Comparison of ENCODE assay signal across 20 cellular contexts in genomic region chr7:44221231-44221791, GRCh38. TPM values are rescaled to one million over a fixed set of nuclear protein-coding genes. Genes with fewer than 3 reads are reported as not detected.
A peak's percentile ranks its signal among the peaks of the same experiment; 100 is the strongest.
DNase-seq lines count a peak whose midpoint lies in the region; ATAC-seq and TF ChIP-seq lines count a peak whose summit lies in the region.
"Had no signal": no experiment of that assay in that cellular context is flagged by ENCODE, and none has a peak within 500 bp of the region (broad histone marks: within the 10 kb centered on the region; RNA-seq: fewer than 3 reads in every experiment).

No MANE protein-coding gene starts in this region.

- CTCF ChIA-PET in AG04449 (lab: Yijun Ruan, JAX) (interaction anchor here (1.2 to 1.3 kb wide), 2 partner anchors 21 to 255 kb away, joined by 3 to 4 read pairs; no protein-coding TSS in a partner anchor), HEK293 (lab: Yijun Ruan, JAX) (no interaction called here)

- POLR2A ChIA-PET in AG04449 (lab: Yijun Ruan, JAX) (no interaction called here), HEK293 (lab: Yijun Ruan, JAX) (interaction anchor here (0.6 kb wide), 1 partner anchor 207 kb away, joined by 5 read pairs; no protein-coding TSS in a partner anchor)

- intact Hi-C loops in left lung (cut with DNase I), result no loop called here

- peaks cover 12% of the 10 kb centered on the region for H3K27me3 Mint-ChIP-seq in chondrocyte (ENCODE audit: low read depth)

- ATAC-seq in left lung (peak; percentile 10), HG03571 (IDR thresholded peaks at IDR 0.05; ENCODE audit: unreplicated experiment) (no peak)
- ATAC-seq: heart left ventricle had no signal

- no peak overlapping the region for H3K27ac ChIP-seq in HEK293 (ENCODE audit: extremely low read depth, low read depth, low read length)
- no peak overlapping the region for H3K27ac ChIP-seq in left lung
- H3K27ac ChIP-seq: heart left ventricle, prostate gland, SJSA1 had no signal

- H3K27me3 ChIP-seq in left lung, result peaks cover 8 to 31% of the 10 kb centered on the region in 2 donors

- no peak overlapping the region for H3K27ac Mint-ChIP-seq in chondrocyte (ENCODE audit: unreplicated experiment)

- no peaks in the 10 kb centered on the region; the same call in 1 of the 2 replicates for H3K4me1 ChIP-seq in HEK293 (ENCODE audit: control insufficient read depth, insufficient read depth, low read length)
- H3K4me1 ChIP-seq in left lung, result no peaks in the 10 kb centered on the region
- H3K4me1 ChIP-seq: Caco-2, heart left ventricle, prostate gland had no signal

- H3K4me1 Mint-ChIP-seq in chondrocyte (ENCODE audit: low read depth), result peaks cover 3% of the 10 kb centered on the region

- H3K9me3 ChIP-seq in HEK293 (ENCODE audit: control insufficient read depth, insufficient read depth, low read depth, low read length) (no peaks in the 10 kb centered on the region), left lung (no peaks in the 10 kb centered on the region)
- H3K9me3 ChIP-seq: Caco-2, heart left ventricle, prostate gland, SJSA1 had no signal

- H3K36me3 ChIP-seq in HEK293 (ENCODE audit: control insufficient read depth in 2 of 2, insufficient read depth in 1 of 2, low read length in 2 of 2) (no peaks in the 10 kb centered on the region), left lung (no peaks in the 10 kb centered on the region)
- H3K36me3 ChIP-seq: prostate gland, SJSA1 had no signal

- H3K36me3 Mint-ChIP-seq in chondrocyte (ENCODE audit: low read depth), result no peaks in the 10 kb centered on the region

- no peak for DNase-seq in AG04449 (ENCODE audit: low read depth, low spot score)
- peak; percentile 81 for DNase-seq in chondrocyte (ENCODE audit: low spot score)
- peak in 1 of 2 donors; percentile 78 for DNase-seq in left lung
- DNase-seq in NCI-H226, result no peak
- DNase-seq in midbrain (lab: John Stamatoyannopoulos, UW), result no peak
- DNase-seq in DMS79 treated with DMSO at 0.1 percent for 48 hours (lab: John Stamatoyannopoulos, UW), result no peak
- DNase-seq: activated CD4-positive, alpha-beta T cell treated with anti-CD3 and anti-CD28 coated beads, Interleukin-2, amount 50 U/mL, for 1 hour; activated naive CD4-positive, alpha-beta T cell treated with anti-CD3 and anti-CD28 coated beads, Interleukin-2, amount 50 U/mL, for 16 hours; GDM1; NCI-H1436 treated with DMSO at 0.1 percent for 48 hours; T1000 had no signal

- H3K4me3 ChIP-seq in AG04449 (ENCODE audit: low read depth, low read length) (no peak overlapping the region), HEK293 (ENCODE audit: low read depth, low read length) (no peak overlapping the region), left lung (no peak overlapping the region)
- H3K4me3 ChIP-seq: heart left ventricle, prostate gland, SJSA1 had no signal

- TF ChIP-seq CTCF in AG04449 (IDR thresholded peaks at IDR 0.05; ENCODE audit: insufficient read depth, low read length, missing control alignments) (peak; percentile 29), HEK293 (tag by site-specific recombination; IDR thresholded peaks at IDR 0.05) (no peak), chondrocyte (IDR thresholded peaks at IDR 0.05) (no peak), left lung (IDR thresholded peaks at IDR 0.05) (no peak)

- H3K9me3 Mint-ChIP-seq in chondrocyte (ENCODE audit: low read depth), result no peaks in the 10 kb centered on the region

- H3K4me3 Mint-ChIP-seq in chondrocyte (ENCODE audit: unreplicated experiment), result no peak overlapping the region

TF ChIP-seq in HEK293, 187 proteins besides CTCF, POLR2A, EP300 and RAD21:
- 0 out of 2 replicates have a peak, but pooled peaks have one; percentile 12 for TF ChIP-seq ZIC2 (tag by site-specific recombination; IDR thresholded peaks at IDR 0.05)
- TF ChIP-seq GLIS2 (tag by site-specific recombination; IDR thresholded peaks at IDR 0.05), result no peak
- TF ChIP-seq ZNF248 (tag by site-specific recombination; IDR thresholded peaks at IDR 0.05), result no peak
- no peak for TF ChIP-seq ZNF610 (tag by site-specific recombination; IDR thresholded peaks at IDR 0.05; ENCODE audit: borderline replicate concordance)
- TF ChIP-seq, protein P1, sequence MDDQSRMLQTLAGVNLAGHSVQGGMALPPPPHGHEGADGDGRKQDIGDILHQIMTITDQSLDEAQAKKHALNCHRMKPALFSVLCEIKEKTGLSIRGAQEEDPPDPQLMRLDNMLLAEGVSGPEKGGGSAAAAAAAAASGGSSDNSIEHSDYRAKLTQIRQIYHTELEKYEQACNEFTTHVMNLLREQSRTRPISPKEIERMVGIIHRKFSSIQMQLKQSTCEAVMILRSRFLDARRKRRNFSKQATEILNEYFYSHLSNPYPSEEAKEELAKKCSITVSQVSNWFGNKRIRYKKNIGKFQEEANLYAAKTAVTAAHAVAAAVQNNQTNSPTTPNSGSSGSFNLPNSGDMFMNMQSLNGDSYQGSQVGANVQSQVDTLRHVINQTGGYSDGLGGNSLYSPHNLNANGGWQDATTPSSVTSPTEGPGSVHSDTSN (CRISPR knock-in tag; IDR thresholded peaks at IDR 0.05), result no peak

RNA-seq across cellular contexts. Expression of gene YKT6, which starts 20.5 kb away (rescaled TPM):
- total RNA-seq in chondrocyte, result 126 to 133 TPM (median 131 TPM) in 3 replicates
- total RNA-seq in left lung, result 10 to 100 TPM; 66.7 to 88.2 TPM

RNA-seq across cellular contexts. Expression of gene GCK, which starts 32.1 kb away (rescaled TPM):
- 0.31 to 0.44 TPM (median 0.37 TPM) in 3 replicates for total RNA-seq in chondrocyte
- under 1 TPM; 0.34 to 0.50 TPM for total RNA-seq in left lung
- total RNA-seq: Caco-2, H4, HT-29, M059J had no signal
